ENCODE assay signal across 8 cellular contexts in the genomic region with DNA sequence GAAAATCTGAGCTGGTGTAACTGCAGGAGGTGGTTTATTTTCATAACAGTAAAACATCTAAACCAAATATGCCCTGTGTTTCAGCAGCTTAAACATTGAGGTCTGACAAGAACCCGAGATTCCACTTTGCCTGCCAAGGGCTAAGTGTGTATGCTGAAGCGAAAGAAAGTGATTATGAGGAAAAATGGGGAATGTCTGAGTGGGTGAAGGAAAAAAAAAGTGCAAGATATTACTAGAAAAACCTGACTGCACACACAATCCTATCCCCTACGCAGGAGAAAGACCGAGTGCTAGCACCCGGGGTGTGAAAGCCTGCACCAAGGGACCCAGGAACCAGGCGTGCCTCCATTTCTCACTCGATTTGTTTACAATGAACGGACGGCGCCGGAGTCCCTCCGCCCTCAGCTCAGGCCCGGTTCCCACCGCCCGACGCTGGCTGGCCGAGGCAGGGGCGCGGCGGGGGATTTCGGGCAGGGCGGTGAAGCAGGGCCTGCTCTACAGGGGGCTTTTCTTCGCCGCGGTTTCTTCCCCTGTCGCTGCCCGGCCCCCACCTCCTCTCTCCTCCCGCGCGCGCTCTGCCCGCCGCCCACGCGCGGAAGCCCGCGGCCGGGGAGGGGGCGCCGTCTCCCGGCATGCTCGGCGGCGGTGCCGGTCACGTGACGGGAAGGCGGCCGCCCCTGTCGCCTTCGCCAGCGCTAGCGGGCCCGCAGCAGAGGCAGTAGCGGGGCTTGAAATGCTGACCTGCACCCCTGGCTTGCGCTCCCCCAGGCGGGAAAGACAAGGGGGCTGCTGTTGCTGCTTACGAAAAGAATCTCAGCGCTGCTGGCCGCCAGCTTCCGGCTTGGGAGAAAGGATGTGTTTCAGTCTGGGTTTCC. TPM values are rescaled to one million over a fixed set of nuclear protein-coding genes. Genes with fewer than 3 reads are reported as not detected.
DNase-seq lines count a peak whose midpoint lies in the region; ATAC-seq and TF ChIP-seq lines count a peak whose summit lies in the region.

No MANE protein-coding gene starts in this region.

- H3K27me3 ChIP-seq in endodermal cell (ENCODE audit: control insufficient read depth, insufficient read depth, low read length, poor library complexity, severe bottlenecking) = no peaks in the 10 kb centered on the region

- H3K4me1 ChIP-seq in endodermal cell (ENCODE audit: control insufficient read depth, insufficient read depth, low read length) = peaks cover 8% of the 10 kb centered on the region

- peak; percentile 86 for ATAC-seq in GM18867 (IDR thresholded peaks at IDR 0.05; ENCODE audit: unreplicated experiment)
- ATAC-seq in HG03108 (IDR thresholded peaks at IDR 0.05; ENCODE audit: unreplicated experiment) = peak; percentile 56
- peak; percentile 94 for ATAC-seq in activated CD8-positive, alpha-beta memory T cell treated with anti-CD3 and anti-CD28 coated beads, Interleukin-2, amount 10 ng/mL, durations not matched to agents 7 days and 5 days

- H3K9me3 Mint-ChIP-seq in activated CD8-positive, alpha-beta memory T cell treated with anti-CD3 and anti-CD28 coated beads, Interleukin-2, amount 10 ng/mL, durations not matched to agents 7 days and 5 days (ENCODE audit: low read depth) = no peaks in the 10 kb centered on the region
- H3K9me3 Mint-ChIP-seq in endodermal cell (no peaks in the 10 kb centered on the region), mesothelial cell of epicardium (no peaks in the 10 kb centered on the region)

- H3K4me3 ChIP-seq in endodermal cell (ENCODE audit: low read length) = peak overlapping the region; percentile 81

- no peak for TF ChIP-seq CTCF in endodermal cell (conservative IDR thresholded peaks at IDR 0.05)
- TF ChIP-seq CTCF in mesothelial cell of epicardium (IDR thresholded peaks at IDR 0.05; ENCODE audit: unreplicated experiment) = no peak

- no peaks in the 10 kb centered on the region for H3K27me3 Mint-ChIP-seq in activated CD8-positive, alpha-beta memory T cell treated with anti-CD3 and anti-CD28 coated beads, Interleukin-2, amount 10 ng/mL, durations not matched to agents 7 days and 5 days
- H3K27me3 Mint-ChIP-seq in endodermal cell (ENCODE audit: insufficient read depth) (no peaks in the 10 kb centered on the region), mesothelial cell of epicardium (ENCODE audit: low read depth) (no peaks in the 10 kb centered on the region)

- WGBS in endodermal cell (ENCODE audit: insufficient coverage in 1 of 2, insufficient read length in 1 of 2), 2 experiments = 9 to 10% methylated on average over 10 to 62 of the region's 62 CpGs

- H3K36me3 Mint-ChIP-seq in activated CD8-positive, alpha-beta memory T cell treated with anti-CD3 and anti-CD28 coated beads, Interleukin-2, amount 10 ng/mL, durations not matched to agents 7 days and 5 days = peaks cover 16% of the 10 kb centered on the region
- H3K36me3 Mint-ChIP-seq in endodermal cell (ENCODE audit: low read depth) (peaks cover 32% of the 10 kb centered on the region), mesothelial cell of epicardium (no peaks in the 10 kb centered on the region)

- CTCF ChIA-PET in activated CD8-positive, alpha-beta memory T cell treated with anti-CD3 and anti-CD28 coated beads, Interleukin-2, amount 10 ng/mL, durations not matched to agents 7 days and 5 days (lab: Charles Lee) = interaction anchor here (0.6 to 2.4 kb wide), 11 partner anchors 8 to 923 kb away, joined by 3 to 10 read pairs (median 3); no protein-coding TSS in a partner anchor

- H3K36me3 ChIP-seq in endodermal cell (ENCODE audit: control insufficient read depth, insufficient read depth, low read length) = peaks cover 16% of the 10 kb centered on the region

- no peaks in the 10 kb centered on the region for H3K9me3 ChIP-seq in endodermal cell (ENCODE audit: control insufficient read depth, low read length)

- DNase-seq in AG08395 (ENCODE audit: low spot score) = peak; percentile 75
- DNase-seq in NCI-H774 (lab: John Stamatoyannopoulos, UW) = peak; percentile 67
- peak; percentile 79 for DNase-seq in activated CD8-positive, alpha-beta memory T cell treated with anti-CD3 and anti-CD28 coated beads, Interleukin-2, amount 10 ng/mL, durations not matched to agents 7 days and 5 days
- peak; percentile 86 for DNase-seq in endodermal cell
- peak; percentile 67 to 81 for DNase-seq in mesothelial cell of epicardium (ENCODE audit: low spot score in 2 of 2, unreplicated experiment in 2 of 2)
- peak; percentile 64 to 79 for DNase-seq in stimulated activated CD8-positive, alpha-beta memory T cell treated with anti-CD3 and anti-CD28 coated beads, Interleukin-15, amount 100 ng/mL, for 4 hours (ENCODE audit: low read depth in 2 of 2)

- peaks cover 54% of the 10 kb centered on the region for H3K4me1 Mint-ChIP-seq in activated CD8-positive, alpha-beta memory T cell treated with anti-CD3 and anti-CD28 coated beads, Interleukin-2, amount 10 ng/mL, durations not matched to agents 7 days and 5 days
- H3K4me1 Mint-ChIP-seq in endodermal cell (peaks cover 18% of the 10 kb centered on the region), mesothelial cell of epicardium (peaks cover 32% of the 10 kb centered on the region)

- H3K27ac Mint-ChIP-seq in activated CD8-positive, alpha-beta memory T cell treated with anti-CD3 and anti-CD28 coated beads, Interleukin-2, amount 10 ng/mL, durations not matched to agents 7 days and 5 days = peak overlapping the region; percentile 83
- H3K27ac Mint-ChIP-seq in endodermal cell = peak overlapping the region; percentile 77
- H3K27ac Mint-ChIP-seq in mesothelial cell of epicardium = peak overlapping the region; percentile 94

- H3K4me3 Mint-ChIP-seq in activated CD8-positive, alpha-beta memory T cell treated with anti-CD3 and anti-CD28 coated beads, Interleukin-2, amount 10 ng/mL, durations not matched to agents 7 days and 5 days = peak overlapping the region; percentile 75
- peak overlapping the region; percentile 56 for H3K4me3 Mint-ChIP-seq in endodermal cell
- peak overlapping the region; percentile 68 for H3K4me3 Mint-ChIP-seq in mesothelial cell of epicardium

- peak overlapping the region; percentile 77 for H3K27ac ChIP-seq in endodermal cell (ENCODE audit: low read depth, low read length)

- peak overlapping the region; percentile 72 for H3K9ac ChIP-seq in endodermal cell (ENCODE audit: extremely low read depth, low read length, poor library complexity, severe bottlenecking)

RNA-seq across cellular contexts. Expression of a gene that starts 35.9 kb away (rescaled TPM):
- 10 to 100 TPM; 40.9 to 43.4 TPM for total RNA-seq in activated CD8-positive, alpha-beta memory T cell treated with anti-CD3 and anti-CD28 coated beads, Interleukin-2, amount 10 ng/mL, durations not matched to agents 7 days and 5 days
- total RNA-seq in endodermal cell (10 to 100 TPM; 22.4 to 28.3 TPM), mesothelial cell of epicardium (19.7 to 21.2 TPM (median 21.0 TPM) in 3 replicates)
- 12.3 TPM for polyA plus RNA-seq in endodermal cell (2013, experiment 1 of 2)
- 12.3 TPM for polyA plus RNA-seq in endodermal cell (2013, experiment 2 of 2)

Comparison
In these comparisons a context has a peak if more than half of its experiments do, and no peak if none do; other contexts are left out.
1. Peak in every context shown above with its lines: DNase-seq, ATAC-seq, H3K4me3 ChIP-seq and H3K27ac ChIP-seq.